12 cellular contexts compared by ENCODE assay signal in genomic region chrX:44253573-44253942, GRCh38.
A peak's percentile ranks its signal among the peaks of the same experiment; 100 is the strongest.
DNase-seq lines count a peak whose midpoint lies in the region; ATAC-seq and TF ChIP-seq lines count a peak whose summit lies in the region.
"Had no signal": no experiment of that assay in that cellular context is flagged by ENCODE, and none has a peak within 500 bp of the region (broad histone marks: within the 10 kb centered on the region; RNA-seq: fewer than 3 reads in every experiment).

No MANE protein-coding gene starts in this region.

- H3K27ac ChIP-seq in ACC112 (ENCODE audit: low read depth, low read length) (no peak overlapping the region), OCI-LY3 (ENCODE audit: low read length) (no peak overlapping the region)
- H3K27ac ChIP-seq: epithelial cell of prostate had no signal

- peak overlapping the region; percentile 30; the same call in 1 of the 2 replicates for H3K9ac ChIP-seq in OCI-LY3 (ENCODE audit: low read length)
- H3K9ac ChIP-seq: SK-N-SH had no signal

- no peaks in the 10 kb centered on the region for H3K27me3 ChIP-seq in ACC112 (ENCODE audit: insufficient read depth, low read length)
- no peaks in the 10 kb centered on the region for H3K27me3 ChIP-seq in OCI-LY3 (ENCODE audit: low read depth, low read length)

- no peaks in the 10 kb centered on the region for H3K9me3 ChIP-seq in OCI-LY3 (ENCODE audit: insufficient read depth, low read length)
- H3K9me3 ChIP-seq in mucosa of descending colon = no peaks in the 10 kb centered on the region
- H3K9me3 ChIP-seq: SK-N-SH had no signal

- H3K79me2 ChIP-seq in ACC112 (ENCODE audit: control insufficient read depth, insufficient read depth, low read length, unreplicated experiment) (no peaks in the 10 kb centered on the region), OCI-LY3 (ENCODE audit: low read length) (no peaks in the 10 kb centered on the region)

- H2AFZ ChIP-seq in ACC112 (ENCODE audit: low read length, unreplicated experiment) (peak overlapping the region; percentile 32), OCI-LY3 (ENCODE audit: low read depth, low read length) (peak overlapping the region; percentile 93)

- H3K36me3 ChIP-seq in ACC112 (ENCODE audit: insufficient read depth, low read length) = no peaks in the 10 kb centered on the region
- no peaks in the 10 kb centered on the region for H3K36me3 ChIP-seq in OCI-LY3 (replicated peaks; ENCODE audit: low read depth, low read length)
- H3K36me3 ChIP-seq in mucosa of descending colon (ENCODE audit: low read depth) = no peaks in the 10 kb centered on the region

- ATAC-seq in GM19351 (IDR thresholded peaks at IDR 0.05; ENCODE audit: unreplicated experiment) = peak; percentile 26
- ATAC-seq in mucosa of descending colon = peak; percentile 15

- H3K4me1 ChIP-seq in ACC112 (ENCODE audit: control insufficient read depth, insufficient read depth, low read length, unreplicated experiment) (no peaks in the 10 kb centered on the region), OCI-LY3 (ENCODE audit: low read length) (peaks cover 8% of the 10 kb centered on the region), mucosa of descending colon (ENCODE audit: low read depth) (no peaks in the 10 kb centered on the region)

- no peaks in the 10 kb centered on the region for H4K20me1 ChIP-seq in OCI-LY3 (ENCODE audit: insufficient read depth, low read length)

- H3K4me3 ChIP-seq in ACC112 (ENCODE audit: low read depth, low read length) = no peak overlapping the region
- H3K4me3 ChIP-seq in OCI-LY3 (ENCODE audit: low read length) = peak overlapping the region; percentile 62
- H3K4me3 ChIP-seq in mucosa of descending colon = no peak overlapping the region

- DNase-seq in mucosa of descending colon = peak in 1 of 3 donors; percentile 26
- no peak for DNase-seq in NCI-H748 treated with DMSO at 0.1 percent for 48 hours (lab: John Stamatoyannopoulos, UW)
- DNase-seq in COLO668 (lab: John Stamatoyannopoulos, UW; ENCODE audit: unreplicated experiment) = no peak
- no peak for DNase-seq in stimulated activated CD4-positive, alpha-beta T cell treated with anti-CD3 and anti-CD28 coated beads, Interleukin-2, amount 100 ng/mL, for 48 hours
- no peak for DNase-seq in activated gamma-delta T cell treated with Interleukin-2 at 50 U/mL for 16 hours
- DNase-seq: activated gamma-delta T cell, NCI-H2081, SK-N-SH had no signal

- H3K4me2 ChIP-seq in OCI-LY3 (ENCODE audit: low read length) = peak overlapping the region; percentile 73
- H3K4me2 ChIP-seq: SK-N-SH had no signal

- TF ChIP-seq CTCF in OCI-LY3 (IDR thresholded peaks at IDR 0.05; ENCODE audit: low read depth, low read length) (no peak), mucosa of descending colon (IDR thresholded peaks at IDR 0.05) (no peak)

- intact Hi-C loops in mucosa of descending colon (cut with DNase I, micrococcal nuclease) = no loop called here
